ENCODE assay signal across 29 cellular contexts in genomic region chr1:112783059-112783458, GRCh38.
"Had no signal": no experiment of that assay in that cellular context is flagged by ENCODE, and none has a peak within 500 bp of the region (broad histone marks: within the 10 kb centered on the region; RNA-seq: fewer than 3 reads in every experiment).

No MANE protein-coding gene starts in this region.

- ATAC-seq: stimulated activated effector memory CD8-positive, alpha-beta T cell treated with anti-CD3 and anti-CD28 coated beads, Interleukin-12 subunit alpha, Interleukin-12 subunit beta, amount 100 ng/mL, for 72 hours; stimulated activated memory B cell treated with anti-CD40 and anti-IgM and Interleukin-4, amounts not matched to agents 10 μg/mL and 1 μg/mL and 100 μg/mL, for 72 hours; stimulated activated naive B cell treated with anti-CD40 and anti-IgM and Interleukin-4, amounts not matched to agents 10 μg/mL and 1 μg/mL and 100 μg/mL, for 72 hours; stimulated activated naive CD8-positive, alpha-beta T cell treated with anti-CD3 and anti-CD28 coated beads, Interleukin-15, amount 100 ng/mL, for 72 hours; stimulated activated naive CD8-positive, alpha-beta T cell treated with anti-CD3 and anti-CD28 coated beads, Interleukin-15, Interleukin-2, amounts not matched to agents 100 U/mL and 50 U/mL, for 24 hours; upper lobe of right lung had no signal

- H3K36me3 Mint-ChIP-seq: stimulated activated effector memory CD8-positive, alpha-beta T cell treated with anti-CD3 and anti-CD28 coated beads, Interleukin-12 subunit alpha, Interleukin-12 subunit beta, amount 100 ng/mL, for 72 hours; stimulated activated memory B cell treated with anti-CD40 and anti-IgM and Interleukin-4, amounts not matched to agents 10 μg/mL and 1 μg/mL and 100 μg/mL, for 72 hours; stimulated activated naive B cell treated with anti-CD40 and anti-IgM and Interleukin-4, amounts not matched to agents 10 μg/mL and 1 μg/mL and 100 μg/mL, for 72 hours; type B pancreatic cell had no signal

- H3K9me3 Mint-ChIP-seq: stimulated activated effector memory CD8-positive, alpha-beta T cell treated with anti-CD3 and anti-CD28 coated beads, Interleukin-12 subunit alpha, Interleukin-12 subunit beta, amount 100 ng/mL, for 72 hours; stimulated activated naive CD8-positive, alpha-beta T cell treated with anti-CD3 and anti-CD28 coated beads, Interleukin-15, amount 100 ng/mL, for 72 hours; stimulated activated naive CD8-positive, alpha-beta T cell treated with anti-CD3 and anti-CD28 coated beads, Interleukin-15, Interleukin-2, amounts not matched to agents 100 ng/mL and 50 ng/mL, for 24 hours had no signal

- H3K4me3 Mint-ChIP-seq: stimulated activated effector memory CD8-positive, alpha-beta T cell treated with anti-CD3 and anti-CD28 coated beads, Interleukin-12 subunit alpha, Interleukin-12 subunit beta, amount 100 ng/mL, for 72 hours; stimulated activated memory B cell treated with anti-CD40 and anti-IgM and Interleukin-4, amounts not matched to agents 10 μg/mL and 1 μg/mL and 100 μg/mL, for 72 hours; stimulated activated naive B cell treated with anti-CD40 and anti-IgM and Interleukin-4, amounts not matched to agents 10 μg/mL and 1 μg/mL and 100 μg/mL, for 72 hours; stimulated activated naive CD8-positive, alpha-beta T cell treated with anti-CD3 and anti-CD28 coated beads, Interleukin-15, amount 100 ng/mL, for 72 hours; stimulated activated naive CD8-positive, alpha-beta T cell treated with anti-CD3 and anti-CD28 coated beads, Interleukin-15, Interleukin-2, amounts not matched to agents 100 ng/mL and 50 ng/mL, for 24 hours; type B pancreatic cell had no signal

- H3K36me3 ChIP-seq: stomach, suprapubic skin, thoracic aorta, thyroid gland, tibial artery, tibial nerve, transverse colon, upper lobe of left lung, upper lobe of right lung, uterus, vagina had no signal

- H3K4me1 Mint-ChIP-seq: stimulated activated effector memory CD8-positive, alpha-beta T cell treated with anti-CD3 and anti-CD28 coated beads, Interleukin-12 subunit alpha, Interleukin-12 subunit beta, amount 100 ng/mL, for 72 hours; stimulated activated memory B cell treated with anti-CD40 and anti-IgM and Interleukin-4, amounts not matched to agents 10 μg/mL and 1 μg/mL and 100 μg/mL, for 72 hours; stimulated activated naive B cell treated with anti-CD40 and anti-IgM and Interleukin-4, amounts not matched to agents 10 μg/mL and 1 μg/mL and 100 μg/mL, for 72 hours; stimulated activated naive CD8-positive, alpha-beta T cell treated with anti-CD3 and anti-CD28 coated beads, Interleukin-15, amount 100 ng/mL, for 72 hours had no signal

- H3K27ac Mint-ChIP-seq: stimulated activated effector memory CD8-positive, alpha-beta T cell treated with anti-CD3 and anti-CD28 coated beads, Interleukin-12 subunit alpha, Interleukin-12 subunit beta, amount 100 ng/mL, for 72 hours; stimulated activated memory B cell treated with anti-CD40 and anti-IgM and Interleukin-4, amounts not matched to agents 10 μg/mL and 1 μg/mL and 100 μg/mL, for 72 hours; stimulated activated naive B cell treated with anti-CD40 and anti-IgM and Interleukin-4, amounts not matched to agents 10 μg/mL and 1 μg/mL and 100 μg/mL, for 72 hours; stimulated activated naive CD8-positive, alpha-beta T cell treated with anti-CD3 and anti-CD28 coated beads, Interleukin-15, amount 100 ng/mL, for 72 hours; stimulated activated naive CD8-positive, alpha-beta T cell treated with anti-CD3 and anti-CD28 coated beads, Interleukin-15, Interleukin-2, amounts not matched to agents 100 ng/mL and 50 ng/mL, for 24 hours; type B pancreatic cell had no signal

- H3K27ac ChIP-seq: stomach, suprapubic skin, testis, thoracic aorta, thyroid gland, tibial artery, tibial nerve, transverse colon, upper lobe of left lung, upper lobe of right lung, uterus, vagina had no signal

- H3K9me3 ChIP-seq: suprapubic skin, testis, thoracic aorta, thyroid gland, tibial artery, tibial nerve, transverse colon, upper lobe of left lung, upper lobe of right lung, uterus, vagina had no signal

- H3K4me3 ChIP-seq: stomach, suprapubic skin, testis, thoracic aorta, thyroid gland, tibial artery, tibial nerve, transverse colon, upper lobe of left lung, upper lobe of right lung, uterus, vagina had no signal

- FAIRE-seq: urothelium cell line had no signal

- DNase-seq: stimulated activated CD4-positive, alpha-beta T cell treated with anti-CD3 and anti-CD28 coated beads, Interleukin-2, amount 100 ng/mL, for 48 hours; stimulated activated CD4-positive, alpha-beta T cell treated with anti-CD3 and anti-CD28 coated beads, Interleukin-4, amount 100 ng/mL, for 1 hour; stimulated activated CD4-positive, alpha-beta T cell treated with anti-CD3 and anti-CD28 coated beads, Interleukin-4, amount 100 ng/mL, for 24 hours; stimulated activated CD4-positive, alpha-beta T cell treated with anti-CD3 and anti-CD28 coated beads, Interleukin-4, amount 100 ng/mL, for 4 hours; stimulated activated CD8-positive, alpha-beta memory T cell treated with anti-CD3 and anti-CD28 coated beads, Interleukin-4, amount 100 ng/mL, for 48 hours; stimulated activated naive B cell treated with anti-CD40 and anti-IgM and Interleukin-4, amounts not matched to agents 10 μg/mL and 1 μg/mL and 100 μg/mL, for 72 hours; stimulated activated naive CD4-positive, alpha-beta T cell; stimulated activated naive CD4-positive, alpha-beta T cell treated with Interleukin-2 at 50 U/mL for 16 hours; stimulated activated naive CD8-positive, alpha-beta T cell treated with anti-CD3 and anti-CD28 coated beads, Interleukin-15, amount 100 ng/mL, for 72 hours; stimulated activated naive CD8-positive, alpha-beta T cell treated with anti-CD3 and anti-CD28 coated beads, Interleukin-15, Interleukin-2, amounts not matched to agents 100 U/mL and 50 U/mL, for 24 hours; stomach; substantia nigra; testis; thyroid gland; tibial artery; transverse colon; trophoblast cell; upper lobe of left lung; upper lobe of right lung; uterus had no signal

- H3K27me3 ChIP-seq: suprapubic skin, testis, thyroid gland, tibial artery, tibial nerve, transverse colon, upper lobe of left lung, upper lobe of right lung, uterus, vagina had no signal

- H3K4me1 ChIP-seq: stomach, suprapubic skin, testis, thyroid gland, tibial artery, tibial nerve, transverse colon, upper lobe of left lung, upper lobe of right lung, uterus, vagina had no signal
